ENCODE assay signal across 20 cellular contexts in genomic region chr4:6945052-6945409, GRCh38. TPM values are rescaled to one million over a fixed set of nuclear protein-coding genes. Genes with fewer than 3 reads are reported as not detected.
DNase-seq lines count a peak whose midpoint lies in the region; ATAC-seq and TF ChIP-seq lines count a peak whose summit lies in the region.
"Had no signal": no experiment of that assay in that cellular context is flagged by ENCODE, and none has a peak within 500 bp of the region (broad histone marks: within the 10 kb centered on the region; RNA-seq: fewer than 3 reads in every experiment).

No MANE protein-coding gene starts in this region.

- no peak overlapping the region for H3K4me3 ChIP-seq in CD8-positive, alpha-beta memory T cell (ENCODE audit: low read length)
- H3K4me3 ChIP-seq in HUES64 (ENCODE audit: low read length) = no peak overlapping the region
- H3K4me3 ChIP-seq in endodermal cell (ENCODE audit: low read length) = no peak overlapping the region
- H3K4me3 ChIP-seq in osteoblast (ENCODE audit: insufficient read depth, low read length) = no peak overlapping the region
- no peak overlapping the region for H3K4me3 ChIP-seq in breast epithelium
- H3K4me3 ChIP-seq: cardiac muscle cell, upper lobe of left lung had no signal

- no peak overlapping the region for H3K9ac ChIP-seq in HUES64 (ENCODE audit: low read depth, low read length)
- no peak overlapping the region for H3K9ac ChIP-seq in endodermal cell (ENCODE audit: extremely low read depth, low read length, poor library complexity, severe bottlenecking)
- H3K9ac ChIP-seq: KMS-11, parathyroid adenoma, SK-N-SH had no signal

- H3K4me3 Mint-ChIP-seq in CD8-positive, alpha-beta memory T cell = no peak overlapping the region
- H3K4me3 Mint-ChIP-seq in endodermal cell = no peak overlapping the region
- H3K4me3 Mint-ChIP-seq: activated T-cell treated with anti-CD3 and anti-CD28 coated beads, Interleukin-2, amount 50 U/mL, for 72 hours had no signal

- no peaks in the 10 kb centered on the region for H4K20me1 ChIP-seq in osteoblast (ENCODE audit: insufficient read depth, low read length)

- no peak overlapping the region for H3K27ac ChIP-seq in CD8-positive, alpha-beta memory T cell (ENCODE audit: low read depth, low read length)
- H3K27ac ChIP-seq in HUES64 (ENCODE audit: low read depth, low read length) = peak overlapping the region; percentile 77
- peak overlapping the region; percentile 9 for H3K27ac ChIP-seq in endodermal cell (ENCODE audit: low read depth, low read length)
- H3K27ac ChIP-seq in osteoblast (ENCODE audit: low read depth, low read length) = no peak overlapping the region
- H3K27ac ChIP-seq in breast epithelium = peak overlapping the region in 1 of 2 donors; percentile 25
- H3K27ac ChIP-seq: KMS-11, parathyroid adenoma had no signal

- CTCF ChIA-PET in CD8-positive, alpha-beta memory T cell (lab: Charles Lee) = interaction anchor here (0.6 to 1.9 kb wide), 8 partner anchors 12 to 142 kb away, joined by 3 to 5 read pairs (median 4); no protein-coding TSS in a partner anchor

- 48% methylated on average over 2 of the region's 2 CpGs for WGBS in HUES64
- 80 to 85% methylated on average over 2 of the region's 2 CpGs for WGBS in endodermal cell (ENCODE audit: insufficient coverage in 1 of 2, insufficient read length in 1 of 2), 2 experiments

- no peak for DNase-seq in CD8-positive, alpha-beta memory T cell
- DNase-seq in endodermal cell (no peak), osteoblast (ENCODE audit: insufficient read length, low spot score, missing footprints) (peak; percentile 42), superior temporal gyrus (ENCODE audit: extremely low spot score) (no peak), HT-29 (ENCODE audit: low spot score) (no peak), breast epithelium (ENCODE audit: low spot score in 2 of 2) (no peak)
- DNase-seq: activated CD4-positive, alpha-beta T cell treated with anti-CD3 and anti-CD28 coated beads, Interleukin-2, amount 50 U/mL, for 1 hour; activated T-cell treated with anti-CD3 and anti-CD28 coated beads, Interleukin-2, amount 50 U/mL, for 72 hours; DMS53; NCI-H1092; NCI-H2171 treated with DMSO at 0.1 percent for 48 hours; NCI-H774; SK-N-SH; stimulated activated CD4-positive, alpha-beta T cell treated with anti-CD3 and anti-CD28 coated beads, Interleukin-4, amount 100 ng/mL, for 24 hours; upper lobe of left lung had no signal

- no peak overlapping the region for H2AFZ ChIP-seq in osteoblast (ENCODE audit: low read length)
- H2AFZ ChIP-seq: parathyroid adenoma had no signal

- peaks cover 57 to 81% (median 73%) of the 10 kb centered on the region in 3 donors for H3K4me1 Mint-ChIP-seq in CD8-positive, alpha-beta memory T cell
- H3K4me1 Mint-ChIP-seq in endodermal cell = peaks cover 39% of the 10 kb centered on the region

- intact Hi-C loops in breast epithelium (cut with DNase I; ENCODE audit: low total_unique reads) = no loop called here

- TF ChIP-seq CTCF in endodermal cell (conservative IDR thresholded peaks at IDR 0.05) = no peak
- TF ChIP-seq CTCF in osteoblast (IDR thresholded peaks at IDR 0.05; ENCODE audit: extremely low read depth, low read depth, low read length) = no peak
- TF ChIP-seq CTCF in breast epithelium (IDR thresholded peaks at IDR 0.05) = no peak

- POLR2A ChIA-PET in CD8-positive, alpha-beta memory T cell (lab: Charles Lee) = no interaction called here

- H3K9me3 Mint-ChIP-seq in CD8-positive, alpha-beta memory T cell = no peaks in the 10 kb centered on the region
- peaks cover 6% of the 10 kb centered on the region for H3K9me3 Mint-ChIP-seq in endodermal cell
- H3K9me3 Mint-ChIP-seq: activated T-cell treated with anti-CD3 and anti-CD28 coated beads, Interleukin-2, amount 50 U/mL, for 72 hours had no signal

- TF ChIP-seq POLR2A in breast epithelium (IDR thresholded peaks at IDR 0.05) = no peak

- H3K36me3 Mint-ChIP-seq in CD8-positive, alpha-beta memory T cell = peaks cover 0 to 10% (median 0%) of the 10 kb centered on the region in 3 donors
- H3K36me3 Mint-ChIP-seq in endodermal cell (ENCODE audit: low read depth) = peaks cover 2% of the 10 kb centered on the region

- peaks cover 7% of the 10 kb centered on the region for H3K79me2 ChIP-seq in osteoblast (ENCODE audit: insufficient read depth, low read length)

- no peak for ATAC-seq in GM21529 (IDR thresholded peaks at IDR 0.05; ENCODE audit: unreplicated experiment)
- ATAC-seq: activated T-cell treated with anti-CD3 and anti-CD28 coated beads, Interleukin-2, amount 50 U/mL, for 72 hours had no signal

- H3K9me3 ChIP-seq in CD8-positive, alpha-beta memory T cell (ENCODE audit: low read length) = no peaks in the 10 kb centered on the region
- H3K9me3 ChIP-seq in HUES64 (ENCODE audit: insufficient read depth, low read depth, low read length) (no peaks in the 10 kb centered on the region), endodermal cell (ENCODE audit: control insufficient read depth, low read length) (peaks cover 7% of the 10 kb centered on the region), osteoblast (ENCODE audit: low read depth, low read length) (no peaks in the 10 kb centered on the region), breast epithelium (no peaks in the 10 kb centered on the region)
- H3K9me3 ChIP-seq: SK-N-SH, upper lobe of left lung had no signal

- H3K27me3 ChIP-seq in CD8-positive, alpha-beta memory T cell (ENCODE audit: insufficient read depth, low read length, poor library complexity, severe bottlenecking) = no peaks in the 10 kb centered on the region
- H3K27me3 ChIP-seq in HUES64 (ENCODE audit: insufficient read depth, low read length) (no peaks in the 10 kb centered on the region), endodermal cell (ENCODE audit: control insufficient read depth, insufficient read depth, low read length, poor library complexity, severe bottlenecking) (no peaks in the 10 kb centered on the region), osteoblast (ENCODE audit: insufficient read depth, low read length) (no peaks in the 10 kb centered on the region), breast epithelium (no peaks in the 10 kb centered on the region)
- H3K27me3 ChIP-seq: cardiac muscle cell, upper lobe of left lung had no signal

- H3K36me3 ChIP-seq in CD8-positive, alpha-beta memory T cell (ENCODE audit: insufficient read depth, low read length) = no peaks in the 10 kb centered on the region
- H3K36me3 ChIP-seq in HUES64 (ENCODE audit: insufficient read depth, low read length) = no peaks in the 10 kb centered on the region
- no peaks in the 10 kb centered on the region for H3K36me3 ChIP-seq in endodermal cell (ENCODE audit: control insufficient read depth, insufficient read depth, low read length)
- H3K36me3 ChIP-seq in osteoblast (ENCODE audit: insufficient read depth, low read length) = no peaks in the 10 kb centered on the region
- no peaks in the 10 kb centered on the region for H3K36me3 ChIP-seq in breast epithelium
- H3K36me3 ChIP-seq: cardiac muscle cell had no signal

- H3K27me3 Mint-ChIP-seq in CD8-positive, alpha-beta memory T cell = no peaks in the 10 kb centered on the region
- no peaks in the 10 kb centered on the region for H3K27me3 Mint-ChIP-seq in endodermal cell (ENCODE audit: insufficient read depth)

- no peak overlapping the region for H3K4me2 ChIP-seq in osteoblast (ENCODE audit: insufficient read depth, low read length)
- H3K4me2 ChIP-seq: KMS-11, SK-N-SH had no signal

- H3K4me1 ChIP-seq in CD8-positive, alpha-beta memory T cell (ENCODE audit: insufficient read depth, low read length) = peaks cover 38% of the 10 kb centered on the region
- peaks cover 53% of the 10 kb centered on the region for H3K4me1 ChIP-seq in HUES64 (ENCODE audit: insufficient read depth, low read length)
- H3K4me1 ChIP-seq in endodermal cell (ENCODE audit: control insufficient read depth, insufficient read depth, low read length) = peaks cover 11% of the 10 kb centered on the region
- peaks cover 18% of the 10 kb centered on the region for H3K4me1 ChIP-seq in osteoblast (ENCODE audit: insufficient read depth, low read length)
- peaks cover 7 to 9% of the 10 kb centered on the region in 2 donors for H3K4me1 ChIP-seq in breast epithelium
- H3K4me1 ChIP-seq: parathyroid adenoma had no signal

- H3K27ac Mint-ChIP-seq in CD8-positive, alpha-beta memory T cell = peak overlapping the region; percentile 5 to 94 (median 86)
- H3K27ac Mint-ChIP-seq in endodermal cell = peak overlapping the region; percentile 76

RNA-seq across cellular contexts. Expression of gene TBC1D14, which starts 35.4 kb away (rescaled TPM):
- total RNA-seq in CD8-positive, alpha-beta memory T cell = 10 to 100 TPM; 38.0 to 43.7 TPM
- 48.5 TPM for polyA plus RNA-seq in CD8-positive, alpha-beta memory T cell
- polyA plus RNA-seq in HUES64 (2013, experiment 1 of 2) = 36.1 TPM
- 36.4 TPM for polyA plus RNA-seq in HUES64 (2013, experiment 2 of 2)
- total RNA-seq in endodermal cell (10 to 100 TPM; 42.3 to 43.5 TPM), osteoblast (39.4 and 42.1 TPM in 2 replicates), breast epithelium (10 to 100 TPM; 48.5 to 57.3 (median 48.7) TPM)
- 40.4 TPM for polyA plus RNA-seq in endodermal cell (2013, experiment 1 of 2)
- 42.0 TPM for polyA plus RNA-seq in endodermal cell (2013, experiment 2 of 2)
- 54.5 and 58.5 TPM in 2 replicates for total RNA-seq in HT-29 (2014; rRNA removed; shearing (Covaris generic))

Comparison
In these comparisons a context has a peak if more than half of its experiments do, and no peak if none do; other contexts are left out.
1. H3K27ac ChIP-seq: peak in HUES64 (single experiment) and endodermal cell (single experiment); none in CD8-positive, alpha-beta memory T cell (single experiment) and osteoblast (single experiment).